In genomic region chr2:151334082-151334815, GRCh38 we compare ENCODE assay signal across 14 cellular contexts. TPM values are rescaled to one million over a fixed set of nuclear protein-coding genes. Genes with fewer than 3 reads are reported as not detected.
DNase-seq lines count a peak whose midpoint lies in the region; ATAC-seq and TF ChIP-seq lines count a peak whose summit lies in the region.
"Had no signal": no experiment of that assay in that cellular context is flagged by ENCODE, and none has a peak within 500 bp of the region (broad histone marks: within the 10 kb centered on the region; RNA-seq: fewer than 3 reads in every experiment).

No MANE protein-coding gene starts in this region.

- in situ Hi-C loops in IMR-90 (cut with MboI; ENCODE audit: low sequenced_read_pairs) (no loop called here), mammary epithelial cell (cut with MboI; ENCODE audit: low sequenced_read_pairs in 2 of 2) (no loop called here)

- peaks cover 6% of the 10 kb centered on the region; the same call in 1 of the 2 replicates for H3K9me1 ChIP-seq in IMR-90 (ENCODE audit: insufficient read depth, low read length)

- H4K5ac ChIP-seq in IMR-90 (ENCODE audit: low read depth, low read length) = peak overlapping the region; percentile 50

- no peaks in the 10 kb centered on the region for H3K4me1 Mint-ChIP-seq in activated T-cell treated with anti-CD3 and anti-CD28 coated beads, Interleukin-2, amount 50 U/mL, for 4 hours (ENCODE audit: low read depth)
- H3K4me1 Mint-ChIP-seq: activated B cell treated with CpG ODN at 0.5 μM for 24 hours, naive B cell had no signal

- TF ChIP-seq RAD21 in IMR-90 (IDR thresholded peaks at IDR 0.05; ENCODE audit: low read length) = no peak

- peak overlapping the region; percentile 87 for H3K18ac ChIP-seq in IMR-90 (ENCODE audit: low read depth, low read length)

- no peak for TF ChIP-seq POLR2A in IMR-90 (IDR thresholded peaks at IDR 0.05; ENCODE audit: low read depth, low read length)

- ATAC-seq in IMR-90 (ENCODE audit: low read depth) (peak; percentile 86), left lung (peak; percentile 79), GM18511 (IDR thresholded peaks at IDR 0.05; ENCODE audit: unreplicated experiment) (no peak), GM21526 (IDR thresholded peaks at IDR 0.05; ENCODE audit: low FRiP score, unreplicated experiment) (no peak)
- no peak for ATAC-seq in activated T-cell treated with anti-CD3 and anti-CD28 coated beads, Interleukin-2, amount 50 U/mL, for 4 hours
- ATAC-seq: HCT116 had no signal

- intact Hi-C loops in IMR-90 (cut with micrococcal nuclease) (no loop called here), mammary epithelial cell (cut with micrococcal nuclease) (no loop called here), left lung (cut with DNase I) (no loop called here)

- DNase-seq in AG04449 (ENCODE audit: low read depth, low spot score) (peak; percentile 80), IMR-90 (peak; percentile 94), mammary epithelial cell (peak; percentile 54), left lung (no peak), NCI-H146 (lab: John Stamatoyannopoulos, UW) (no peak)
- DNase-seq in activated T-cell treated with anti-CD3 and anti-CD28 coated beads, Interleukin-2, amount 50 U/mL, for 4 hours = no peak
- DNase-seq: activated B cell treated with CpG ODN at 0.5 μM for 24 hours; activated naive CD4-positive, alpha-beta T cell treated with anti-CD3 and anti-CD28 coated beads, Interleukin-2, amount 10 ng/mL, durations not matched to agents 7 days and 5 days; glutamatergic neuron; naive B cell had no signal

- peak overlapping the region; percentile 63 for H2AK9ac ChIP-seq in IMR-90 (replicated peaks; ENCODE audit: low read depth, low read length, poor library complexity)

- no peaks in the 10 kb centered on the region for H3K27me3 ChIP-seq in IMR-90 (ENCODE audit: control insufficient read depth, insufficient read depth, low read length)
- H3K27me3 ChIP-seq in mammary epithelial cell (ENCODE audit: insufficient read depth, low read length) = no peaks in the 10 kb centered on the region
- H3K27me3 ChIP-seq in left lung = no peaks in the 10 kb centered on the region

- peak overlapping the region; percentile 86 for H2AK5ac ChIP-seq in IMR-90 (ENCODE audit: low read depth, low read length)

- H4K20me1 ChIP-seq in IMR-90 (ENCODE audit: insufficient read depth, low read length) (no peaks in the 10 kb centered on the region), mammary epithelial cell (ENCODE audit: insufficient read depth, low read length) (no peaks in the 10 kb centered on the region)

- H2BK20ac ChIP-seq in IMR-90 (ENCODE audit: low read depth, low read length) = peak overlapping the region; percentile 54

- WGBS in IMR-90 (ENCODE audit: extremely low coverage in 2 of 2, insufficient read length in 1 of 2), 2 experiments = no CpG with 5 or more reads among the region's 3 CpGs
- 89% methylated on average over 3 of the region's 3 CpGs for WGBS in mammary epithelial cell (ENCODE audit: low coverage, missing lambda C conversion rate)

- H3K4ac ChIP-seq in IMR-90 (ENCODE audit: low read depth, low read length) = peak overlapping the region; percentile 82

- dilution Hi-C loops in IMR-90 (cut with HindIII; ENCODE audit: low sequenced_read_pairs, unreplicated experiment) = no loop called here
- dilution Hi-C loops in mammary epithelial cell (cut with HindIII; ENCODE audit: low sequenced_read_pairs) = no loop called here

- H3K9ac ChIP-seq in IMR-90 (ENCODE audit: low read depth, low read length) = no peak overlapping the region
- no peak overlapping the region for H3K9ac ChIP-seq in mammary epithelial cell (ENCODE audit: insufficient read depth, low read length)

- no peaks in the 10 kb centered on the region for H3K36me3 Mint-ChIP-seq in activated T-cell treated with anti-CD3 and anti-CD28 coated beads, Interleukin-2, amount 50 U/mL, for 4 hours (ENCODE audit: insufficient read depth)
- H3K36me3 Mint-ChIP-seq: activated naive CD4-positive, alpha-beta T cell treated with anti-CD3 and anti-CD28 coated beads, Interleukin-2, amount 10 ng/mL, durations not matched to agents 7 days and 5 days; naive B cell had no signal

- peak overlapping the region; percentile 59; the same call in 1 of the 2 replicates for H4K91ac ChIP-seq in IMR-90 (ENCODE audit: insufficient read depth, low read depth, low read length)

- peak overlapping the region; percentile 43 for H2BK120ac ChIP-seq in IMR-90 (ENCODE audit: low read depth, low read length)

- peak overlapping the region; percentile 36 for H2BK5ac ChIP-seq in IMR-90 (ENCODE audit: low read depth, low read length, poor library complexity, severe bottlenecking)

- H2AFZ ChIP-seq in IMR-90 (replicated peaks; ENCODE audit: low read length, poor library complexity) = peak overlapping the region; percentile 6
- no peak overlapping the region for H2AFZ ChIP-seq in mammary epithelial cell (ENCODE audit: low read depth, low read length)

- POLR2A ChIA-PET in AG04449 (lab: Yijun Ruan, JAX) = no interaction called here
- POLR2A ChIA-PET in IMR-90 (lab: Charles Lee; ENCODE audit: unreplicated experiment) = no interaction called here

- H3K36me3 ChIP-seq in IMR-90 (ENCODE audit: control insufficient read depth, insufficient read depth, low read length) (no peaks in the 10 kb centered on the region), mammary epithelial cell (ENCODE audit: insufficient read depth, low read length) (no peaks in the 10 kb centered on the region), left lung (no peaks in the 10 kb centered on the region)

- no peaks in the 10 kb centered on the region for H3K9me3 Mint-ChIP-seq in activated T-cell treated with anti-CD3 and anti-CD28 coated beads, Interleukin-2, amount 50 U/mL, for 4 hours
- H3K9me3 Mint-ChIP-seq: activated naive CD4-positive, alpha-beta T cell treated with anti-CD3 and anti-CD28 coated beads, Interleukin-2, amount 10 ng/mL, durations not matched to agents 7 days and 5 days had no signal

- H3K79me2 ChIP-seq in mammary epithelial cell (ENCODE audit: insufficient read depth, low read length) = no peaks in the 10 kb centered on the region

- CTCF ChIA-PET in AG04449 (lab: Yijun Ruan, JAX) = no interaction called here
- CTCF ChIA-PET in IMR-90 (lab: Yijun Ruan, JAX) = no interaction called here
- CTCF ChIA-PET in mammary epithelial cell (lab: Charles Lee; ENCODE audit: low non-redundant PET) = no interaction called here

- TF ChIP-seq CTCF in AG04449 (IDR thresholded peaks at IDR 0.05; ENCODE audit: insufficient read depth, low read length, missing control alignments) (no peak), IMR-90 (conservative IDR thresholded peaks at IDR 0.05; ENCODE audit: low read depth, low read length) (no peak), mammary epithelial cell (conservative IDR thresholded peaks at IDR 0.05 in 1 of 2, IDR thresholded peaks at IDR 0.05 in 1 of 2; ENCODE audit: extremely low read depth in 1 of 2, insufficient read depth in 1 of 2, low read depth in 1 of 2, low read length in 2 of 2) (no peak), left lung (IDR thresholded peaks at IDR 0.05) (no peak)

- no TSS peak for BruUV-seq in IMR-90 (replicated peaks; lab: Mats Ljungman, UMichigan)
- BruUV-seq in mammary epithelial cell (replicated peaks; lab: Mats Ljungman, UMichigan) = no TSS peak

- H3K4me2 ChIP-seq in IMR-90 (ENCODE audit: low read depth, low read length) = peak overlapping the region; percentile 48
- H3K4me2 ChIP-seq in mammary epithelial cell (ENCODE audit: insufficient read depth, low read depth, low read length) = no peak overlapping the region

- peak overlapping the region; percentile 77 for H3K27ac ChIP-seq in IMR-90 (ENCODE audit: insufficient read depth, low read length)
- H3K27ac ChIP-seq in mammary epithelial cell (ENCODE audit: insufficient read depth, low read depth, low read length) = no peak overlapping the region
- H3K27ac ChIP-seq in left lung = peak overlapping the region in 1 of 2 donors; percentile 26
- H3K27ac ChIP-seq: C4-2B had no signal

- H3K79me1 ChIP-seq in IMR-90 (ENCODE audit: low read depth in 1 of 2, low read length in 2 of 2) = no peaks in the 10 kb centered on the region

- peak overlapping the region; percentile 80 for H3K23ac ChIP-seq in IMR-90 (ENCODE audit: low read depth, low read length)

- no peak overlapping the region for H3K56ac ChIP-seq in IMR-90 (ENCODE audit: extremely low read depth, insufficient read depth, low read length)

- H3K4me1 ChIP-seq in IMR-90 (ENCODE audit: control insufficient read depth, insufficient read depth, low read length) (peaks cover 5% of the 10 kb centered on the region), mammary epithelial cell (ENCODE audit: insufficient read depth, low read length) (peaks cover 7% of the 10 kb centered on the region), left lung (peaks cover 0 to 27% of the 10 kb centered on the region in 2 donors)

- peak overlapping the region; percentile 23 to 77; a peak in 3 of 4 replicates for H4K8ac ChIP-seq in IMR-90 (ENCODE audit: low read depth in 2 of 2, low read length in 2 of 2)

- peaks cover 3% of the 10 kb centered on the region for H3K27me3 Mint-ChIP-seq in activated T-cell treated with anti-CD3 and anti-CD28 coated beads, Interleukin-2, amount 50 U/mL, for 4 hours (ENCODE audit: low read depth)

- H2BK15ac ChIP-seq in IMR-90 (ENCODE audit: low read depth, low read length) = peak overlapping the region; percentile 76; the same call in 1 of the 3 replicates

- H3K4me3 Mint-ChIP-seq in activated T-cell treated with anti-CD3 and anti-CD28 coated beads, Interleukin-2, amount 50 U/mL, for 4 hours = no peak overlapping the region
- H3K4me3 Mint-ChIP-seq: activated B cell treated with CpG ODN at 0.5 μM for 24 hours; activated naive CD4-positive, alpha-beta T cell treated with anti-CD3 and anti-CD28 coated beads, Interleukin-2, amount 10 ng/mL, durations not matched to agents 7 days and 5 days; naive B cell had no signal

- H3K9me3 ChIP-seq in IMR-90 (ENCODE audit: control insufficient read depth, insufficient read depth, low read length) (no peaks in the 10 kb centered on the region), mammary epithelial cell (replicated peaks; ENCODE audit: insufficient read depth, low read length) (no peaks in the 10 kb centered on the region), left lung (no peaks in the 10 kb centered on the region)

- H3K4me3 ChIP-seq in AG04449 (ENCODE audit: low read depth, low read length) (no peak overlapping the region), IMR-90 (ENCODE audit: insufficient read depth, low read depth, low read length) (no peak overlapping the region), mammary epithelial cell (replicated peaks in 1 of 3; ENCODE audit: insufficient read depth in 1 of 3, low read depth in 2 of 3, low read length in 3 of 3) (no peak overlapping the region), left lung (no peak overlapping the region)

- peak overlapping the region; percentile 59 for H3K14ac ChIP-seq in IMR-90 (replicated peaks; ENCODE audit: low read depth, low read length)

RNA-seq across cellular contexts. Expression of gene TNFAIP6, which starts 23.1 kb away (rescaled TPM):
- 2.2 and 2.9 TPM in 2 replicates for total RNA-seq in IMR-90 (2012; rRNA removed)
- polyA plus RNA-seq in IMR-90 (2012; rRNA removed) = 1.3 and 1.8 TPM in 2 replicates
- polyA plus RNA-seq in IMR-90 (2012; cell fraction: cytosol; rRNA removed) = 0.67 and 1.6 TPM in 2 replicates
- polyA plus RNA-seq in IMR-90 (2012; cell fraction: nucleus; rRNA removed; ENCODE audit: low replicate concordance) = 0.13 and 2.5 TPM in 2 replicates
- total RNA-seq in mammary epithelial cell = under 1 TPM in 1 of 2 donors, not detected in 1; 0.50 TPM
- polyA plus RNA-seq in mammary epithelial cell = 0.09 TPM
- not detected for polyA minus RNA-seq in mammary epithelial cell
- 10 to 100 TPM in 1 of 2 donors, 1 to 10 TPM in 1; 7.3 to 14.8 TPM for total RNA-seq in left lung
- total RNA-seq in activated T-cell treated with anti-CD3 and anti-CD28 coated beads, Interleukin-2, amount 50 U/mL, for 4 hours = not detected

RNA-seq across cellular contexts. Expression of gene NMI, which starts 44.8 kb away (rescaled TPM):
- total RNA-seq in IMR-90 (2012; rRNA removed) (2.3 and 5.8 TPM in 2 replicates), mammary epithelial cell (1 to 10 TPM; 2.5 to 6.7 TPM), left lung (10 to 100 TPM; 20.8 to 32.1 TPM)
- polyA plus RNA-seq in IMR-90 (2012; rRNA removed) (4.0 and 5.2 TPM in 2 replicates), mammary epithelial cell (2.7 TPM)
- 1.9 and 3.3 TPM in 2 replicates for polyA plus RNA-seq in IMR-90 (2012; cell fraction: cytosol; rRNA removed)
- 0.90 and 2.6 TPM in 2 replicates for polyA plus RNA-seq in IMR-90 (2012; cell fraction: nucleus; rRNA removed; ENCODE audit: low replicate concordance)
- 3.5 TPM for polyA minus RNA-seq in mammary epithelial cell
- 10 to 100 TPM; 22.4 to 26.2 (median 22.4) TPM for total RNA-seq in activated T-cell treated with anti-CD3 and anti-CD28 coated beads, Interleukin-2, amount 50 U/mL, for 4 hours

Comparison
In these comparisons a context has a peak if more than half of its experiments do, and no peak if none do; other contexts are left out.
1. DNase-seq: peak in AG04449 (single experiment), IMR-90 (single experiment) and mammary epithelial cell (single experiment); none in left lung (0 of 2), activated T-cell treated with anti-CD3 and anti-CD28 coated beads, Interleukin-2, amount 50 U/mL, for 4 hours (single experiment) and NCI-H146 (single experiment).
2. ATAC-seq: peak in IMR-90 (single experiment) and left lung (single experiment); none in GM18511 (single experiment), activated T-cell treated with anti-CD3 and anti-CD28 coated beads, Interleukin-2, amount 50 U/mL, for 4 hours (0 of 2) and GM21526 (single experiment).